ENCODE assay signal across 9 cellular contexts in the genomic region with DNA sequence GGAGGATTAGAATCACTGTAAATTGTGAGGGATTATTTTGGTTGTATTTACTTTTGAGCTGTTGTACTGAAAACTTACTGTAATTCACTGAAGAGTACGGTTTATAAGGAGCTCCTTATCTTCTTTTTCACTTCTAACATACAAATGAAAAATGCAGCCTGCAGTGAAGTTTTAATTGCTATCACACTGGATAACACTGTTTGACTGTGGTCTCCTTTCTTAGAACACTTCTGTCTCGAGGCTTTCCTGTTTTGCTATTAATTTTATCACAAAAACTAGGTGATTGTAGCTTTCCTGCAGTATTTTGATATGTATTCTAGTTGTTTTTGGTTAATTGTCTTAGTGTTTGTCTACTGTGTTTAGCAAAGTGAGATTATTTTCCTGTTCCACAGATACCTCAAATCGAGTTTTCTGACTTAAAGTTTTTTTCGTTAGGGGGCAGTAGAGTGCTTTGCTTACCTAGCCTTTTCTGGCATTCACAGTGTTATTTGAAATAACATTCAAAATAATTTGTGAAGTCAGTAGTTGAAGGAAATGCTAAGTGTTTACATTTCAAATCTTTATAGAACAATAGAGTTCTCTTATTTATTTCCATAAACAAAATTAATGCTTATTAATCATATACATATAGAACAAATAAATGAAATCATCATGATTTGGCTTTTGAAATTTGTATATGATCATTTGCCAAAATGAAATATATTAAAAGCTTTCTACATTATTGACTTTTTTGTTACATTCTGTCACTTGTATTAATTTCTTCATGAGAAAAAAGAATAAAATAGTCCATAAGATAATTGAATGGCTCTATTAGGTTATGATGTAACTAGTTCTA. TPM values are rescaled to one million over a fixed set of nuclear protein-coding genes. Genes with fewer than 3 reads are reported as not detected.
DNase-seq lines count a peak whose midpoint lies in the region; ATAC-seq, FAIRE-seq and TF ChIP-seq lines count a peak whose summit lies in the region.
"Had no signal": no experiment of that assay in that cellular context is flagged by ENCODE, and none has a peak within 500 bp of the region (broad histone marks: within the 10 kb centered on the region; RNA-seq: fewer than 3 reads in every experiment).

No MANE protein-coding gene starts in this region.

- no peak for ATAC-seq in HG03097 (IDR thresholded peaks at IDR 0.05; ENCODE audit: low FRiP score, unreplicated experiment)

- H3K4me3 Mint-ChIP-seq in mesothelial cell of epicardium: no peak overlapping the region
- H3K4me3 Mint-ChIP-seq: dendritic cell treated with granulocyte-macrophage colony-stimulating factor and Interleukin-4, amounts not matched to agents 40 ng/mL and 50 ng/mL, for 4 days had no signal

- no peak overlapping the region for H2AFZ ChIP-seq in OCI-LY7 (ENCODE audit: low read length)

- no peaks in the 10 kb centered on the region; the same call in 1 of the 2 replicates for H4K20me1 ChIP-seq in OCI-LY7 (ENCODE audit: insufficient read depth, low read length)

- H3K9me3 ChIP-seq in OCI-LY7 (ENCODE audit: low read length): no peaks in the 10 kb centered on the region

- no peaks in the 10 kb centered on the region for H3K79me2 ChIP-seq in OCI-LY7 (ENCODE audit: insufficient read depth, low read depth, low read length)

- peak; percentile 80 for TF ChIP-seq RAD21 in Ishikawa (IDR thresholded peaks at IDR 0.05; ENCODE audit: low read depth)

- peaks cover 3% of the 10 kb centered on the region for H3K9me3 Mint-ChIP-seq in mesothelial cell of epicardium
- H3K9me3 Mint-ChIP-seq: dendritic cell treated with granulocyte-macrophage colony-stimulating factor and Interleukin-4, amounts not matched to agents 40 ng/mL and 50 ng/mL, for 4 days had no signal

- POLR2A ChIA-PET in OCI-LY7 (lab: Charles Lee): interaction anchor here (0.5 to 0.6 kb wide), 2 partner anchors 563 to 1911 kb away, joined by 4 to 5 read pairs; no protein-coding TSS in a partner anchor

- no peak for TF ChIP-seq EP300 in Ishikawa (IDR thresholded peaks at IDR 0.05; ENCODE audit: borderline replicate concordance)

- H3K27ac Mint-ChIP-seq in mesothelial cell of epicardium: no peak overlapping the region
- H3K27ac Mint-ChIP-seq: dendritic cell treated with granulocyte-macrophage colony-stimulating factor and Interleukin-4, amounts not matched to agents 40 ng/mL and 50 ng/mL, for 4 days had no signal

- no peak overlapping the region for H3K4me2 ChIP-seq in OCI-LY7 (ENCODE audit: low read length)

- H3K4me1 ChIP-seq in OCI-LY7 (ENCODE audit: insufficient read depth, low read length, poor library complexity, severe bottlenecking): no peaks in the 10 kb centered on the region

- H3K27me3 Mint-ChIP-seq in mesothelial cell of epicardium (ENCODE audit: low read depth): no peaks in the 10 kb centered on the region
- H3K27me3 Mint-ChIP-seq: dendritic cell treated with granulocyte-macrophage colony-stimulating factor and Interleukin-4, amounts not matched to agents 40 ng/mL and 50 ng/mL, for 4 days had no signal

- H3K27ac ChIP-seq in OCI-LY7 (ENCODE audit: low read depth, low read length, poor library complexity, severe bottlenecking): no peak overlapping the region

- no peaks in the 10 kb centered on the region for H3K36me3 ChIP-seq in OCI-LY7 (ENCODE audit: insufficient read depth, low read length)

- peaks cover 30% of the 10 kb centered on the region for H3K4me1 Mint-ChIP-seq in mesothelial cell of epicardium

- peak; percentile 16 for DNase-seq in GM12864 (ENCODE audit: low read depth)
- DNase-seq in OCI-LY7 (ENCODE audit: low spot score): peak; percentile 61
- peak; percentile 58 to 64 for DNase-seq in dermis microvascular lymphatic vessel endothelial cell (ENCODE audit: low read depth in 2 of 2)
- DNase-seq in mesothelial cell of epicardium (ENCODE audit: low spot score in 2 of 2, unreplicated experiment in 2 of 2): no peak
- DNase-seq in stimulated activated CD4-positive, alpha-beta T cell treated with anti-CD3 and anti-CD28 coated beads, Interleukin-4, amount 100 ng/mL, for 24 hours: no peak

- no TSS peak for BruUV-seq in OCI-LY7 (replicated peaks; lab: Mats Ljungman, UMichigan)

- H3K9me2 ChIP-seq in OCI-LY7 (ENCODE audit: insufficient read depth, low read length): no peaks in the 10 kb centered on the region

- peak; percentile 94 for FAIRE-seq in A204.1 (lab: Jason Lieb, UNC)

- H3K36me3 Mint-ChIP-seq in mesothelial cell of epicardium: peaks cover 3% of the 10 kb centered on the region

- CTCF ChIA-PET in OCI-LY7 (lab: Charles Lee; ENCODE audit: unreplicated experiment): no interaction called here

- intact Hi-C loops in OCI-LY7 (cut with micrococcal nuclease; ENCODE audit: unreplicated experiment): loop anchor here (5.0 kb wide), 1 partner anchor 810 kb away; no protein-coding TSS in a partner anchor

- H3K4me3 ChIP-seq in GM12864 (ENCODE audit: low read depth, low read length) (no peak overlapping the region), OCI-LY7 (ENCODE audit: low read depth, low read length, poor library complexity, severe bottlenecking) (no peak overlapping the region)

- TF ChIP-seq CTCF in GM12864 (IDR thresholded peaks at IDR 0.05; ENCODE audit: low read depth, low read length, missing control alignments) (peak; percentile 63), OCI-LY7 (conservative IDR thresholded peaks at IDR 0.05; ENCODE audit: low read length) (peak; percentile 93), mesothelial cell of epicardium (IDR thresholded peaks at IDR 0.05; ENCODE audit: unreplicated experiment) (peak; percentile 83)

TF ChIP-seq in Ishikawa, 13 proteins besides CTCF, POLR2A, EP300 and RAD21:
- TF ChIP-seq, protein P1, sequence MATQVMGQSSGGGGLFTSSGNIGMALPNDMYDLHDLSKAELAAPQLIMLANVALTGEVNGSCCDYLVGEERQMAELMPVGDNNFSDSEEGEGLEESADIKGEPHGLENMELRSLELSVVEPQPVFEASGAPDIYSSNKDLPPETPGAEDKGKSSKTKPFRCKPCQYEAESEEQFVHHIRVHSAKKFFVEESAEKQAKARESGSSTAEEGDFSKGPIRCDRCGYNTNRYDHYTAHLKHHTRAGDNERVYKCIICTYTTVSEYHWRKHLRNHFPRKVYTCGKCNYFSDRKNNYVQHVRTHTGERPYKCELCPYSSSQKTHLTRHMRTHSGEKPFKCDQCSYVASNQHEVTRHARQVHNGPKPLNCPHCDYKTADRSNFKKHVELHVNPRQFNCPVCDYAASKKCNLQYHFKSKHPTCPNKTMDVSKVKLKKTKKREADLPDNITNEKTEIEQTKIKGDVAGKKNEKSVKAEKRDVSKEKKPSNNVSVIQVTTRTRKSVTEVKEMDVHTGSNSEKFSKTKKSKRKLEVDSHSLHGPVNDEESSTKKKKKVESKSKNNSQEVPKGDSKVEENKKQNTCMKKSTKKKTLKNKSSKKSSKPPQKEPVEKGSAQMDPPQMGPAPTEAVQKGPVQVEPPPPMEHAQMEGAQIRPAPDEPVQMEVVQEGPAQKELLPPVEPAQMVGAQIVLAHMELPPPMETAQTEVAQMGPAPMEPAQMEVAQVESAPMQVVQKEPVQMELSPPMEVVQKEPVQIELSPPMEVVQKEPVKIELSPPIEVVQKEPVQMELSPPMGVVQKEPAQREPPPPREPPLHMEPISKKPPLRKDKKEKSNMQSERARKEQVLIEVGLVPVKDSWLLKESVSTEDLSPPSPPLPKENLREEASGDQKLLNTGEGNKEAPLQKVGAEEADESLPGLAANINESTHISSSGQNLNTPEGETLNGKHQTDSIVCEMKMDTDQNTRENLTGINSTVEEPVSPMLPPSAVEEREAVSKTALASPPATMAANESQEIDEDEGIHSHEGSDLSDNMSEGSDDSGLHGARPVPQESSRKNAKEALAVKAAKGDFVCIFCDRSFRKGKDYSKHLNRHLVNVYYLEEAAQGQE (IDR thresholded peaks at IDR 0.05; ENCODE audit: low read depth): no peak
- TF ChIP-seq CREB1 (IDR thresholded peaks at IDR 0.05; ENCODE audit: low read depth) (no peak), TCF12 (IDR thresholded peaks at IDR 0.05; ENCODE audit: low read depth) (no peak), YY1 (IDR thresholded peaks at IDR 0.05; ENCODE audit: low read depth) (no peak), NFIC (IDR thresholded peaks at IDR 0.05) (no peak), EGR1 (IDR thresholded peaks at IDR 0.05) (no peak), TAF1 (IDR thresholded peaks at IDR 0.05; ENCODE audit: low read depth) (no peak), TEAD4 (IDR thresholded peaks at IDR 0.05) (no peak), FOXM1 (IDR thresholded peaks at IDR 0.05; ENCODE audit: borderline replicate concordance, low read depth) (no peak)
- TF ChIP-seq, protein P2, sequence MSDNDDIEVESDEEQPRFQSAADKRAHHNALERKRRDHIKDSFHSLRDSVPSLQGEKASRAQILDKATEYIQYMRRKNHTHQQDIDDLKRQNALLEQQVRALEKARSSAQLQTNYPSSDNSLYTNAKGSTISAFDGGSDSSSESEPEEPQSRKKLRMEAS (IDR thresholded peaks at IDR 0.05): no peak
- TF ChIP-seq, protein P3, sequence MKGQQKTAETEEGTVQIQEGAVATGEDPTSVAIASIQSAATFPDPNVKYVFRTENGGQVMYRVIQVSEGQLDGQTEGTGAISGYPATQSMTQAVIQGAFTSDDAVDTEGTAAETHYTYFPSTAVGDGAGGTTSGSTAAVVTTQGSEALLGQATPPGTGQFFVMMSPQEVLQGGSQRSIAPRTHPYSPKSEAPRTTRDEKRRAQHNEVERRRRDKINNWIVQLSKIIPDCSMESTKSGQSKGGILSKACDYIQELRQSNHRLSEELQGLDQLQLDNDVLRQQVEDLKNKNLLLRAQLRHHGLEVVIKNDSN (IDR thresholded peaks at IDR 0.05): no peak
TF ChIP-seq in Ishikawa: peak in this region for 0.

RNA-seq across cellular contexts. Expression of a gene that starts 52.9 kb away (rescaled TPM):
- 11.0 and 15.7 TPM in 2 replicates for total RNA-seq in OCI-LY7 (2014; rRNA removed; shearing (Covaris generic))
- total RNA-seq in OCI-LY7 (2022) (11.7 and 15.0 TPM in 2 replicates), dermis microvascular lymphatic vessel endothelial cell (37.7 and 38.2 TPM in 2 replicates), mesothelial cell of epicardium (22.6 to 25.7 TPM (median 23.3 TPM) in 3 replicates)

Comparison
In these comparisons a context has a peak if more than half of its experiments do, and no peak if none do; other contexts are left out.
1. DNase-seq: peak in GM12864 (single experiment), OCI-LY7 (single experiment) and dermis microvascular lymphatic vessel endothelial cell (2 of 2); none in mesothelial cell of epicardium (0 of 2) and stimulated activated CD4-positive, alpha-beta T cell treated with anti-CD3 and anti-CD28 coated beads, Interleukin-4, amount 100 ng/mL, for 24 hours (single experiment).
2. Peak in every context shown above with its lines, with median percentiles within 50 percentile points of each other: CTCF ChIP-seq.